30 cellular contexts compared by ENCODE assay signal in genomic region chr3:103319912-103320311, GRCh38.
"Had no signal": no experiment of that assay in that cellular context is flagged by ENCODE, and none has a peak within 500 bp of the region (broad histone marks: within the 10 kb centered on the region; RNA-seq: fewer than 3 reads in every experiment).

No MANE protein-coding gene starts in this region.

- DNase-seq: activated CD4-positive, alpha-beta T cell treated with anti-CD3 and anti-CD28 coated beads, Interleukin-2, amount 50 U/mL, for 1 hour; activated CD8-positive, alpha-beta T cell treated with anti-CD3 and anti-CD28 coated beads for 36 hours; activated gamma-delta T cell treated with Interleukin-2 at 50 U/mL for 16 hours; activated naive CD4-positive, alpha-beta T cell treated with anti-CD3 and anti-CD28 coated beads, Interleukin-2, amount 50 U/mL, for 16 hours; activated T-cell treated with anti-CD3 and anti-CD28 coated beads, Interleukin-2, amount 50 U/mL, for 4 hours; amygdala; foreskin keratinocyte; heart right ventricle; kidney glomerular epithelial cell; left lung; lower lobe of right lung; mesenchymal stem cell; mucosa of descending colon; stimulated activated CD4-positive, alpha-beta T cell treated with anti-CD3 and anti-CD28 coated beads, Interleukin-12 subunit alpha, Interleukin-12 subunit beta, amount 100 ng/mL, for 4 hours; stimulated activated CD4-positive, alpha-beta T cell treated with anti-CD3 and anti-CD28 coated beads, Interleukin-4, amount 100 ng/mL, for 4 hours; stimulated activated CD8-positive, alpha-beta memory T cell treated with anti-CD3 and anti-CD28 coated beads, Interleukin-4, amount 100 ng/mL, for 48 hours; stimulated activated naive CD8-positive, alpha-beta T cell treated with anti-CD3 and anti-CD28 coated beads, Interleukin-15, amount 100 ng/mL, for 72 hours; substantia nigra; T-helper 9 cell; upper lobe of left lung had no signal

- H3K9me3 Mint-ChIP-seq: activated T-helper 17 cell treated with anti-CD3 and anti-CD28 coated beads, Interleukin-2, amount 50 U/mL, for 72 hours; stimulated activated memory B cell treated with anti-CD40 and anti-IgM and Interleukin-4, amounts not matched to agents 10 μg/mL and 1 μg/mL and 100 μg/mL, for 72 hours; T-helper 1 cell treated with Interleukin-12 subunit alpha and Interleukin-12 subunit beta and Interleukin-4 antibody, amounts not matched to agents 30 μg/mL and 1 μg/mL, for 36 hours had no signal

- H3K36me3 ChIP-seq: esophagus muscularis mucosa, heart right ventricle, left lung, lower lobe of right lung, neutrophil, upper lobe of left lung had no signal

- H3K27me3 ChIP-seq: esophagus muscularis mucosa, foreskin keratinocyte, heart right ventricle, left lung, neutrophil, upper lobe of left lung had no signal

- H3K4me3 Mint-ChIP-seq: activated CD8-positive, alpha-beta T cell treated with anti-CD3 and anti-CD28 coated beads for 36 hours; activated T-cell treated with anti-CD3 and anti-CD28 coated beads, Interleukin-2, amount 50 U/mL, for 4 hours; activated T-helper 17 cell treated with anti-CD3 and anti-CD28 coated beads, Interleukin-2, amount 50 U/mL, for 72 hours; central memory CD8-positive, alpha-beta T cell; dendritic cell treated with granulocyte-macrophage colony-stimulating factor and Interleukin-4, amounts not matched to agents 40 ng/mL and 50 ng/mL, for 4 days; natural killer cell treated with Interleukin-12 subunit alpha and Interleukin-12 subunit beta and Interleukin-15 and Interleukin-18, amount 100 ng/mL, for 72 hours; stimulated activated memory B cell treated with anti-CD40 and anti-IgM and Interleukin-4, amounts not matched to agents 10 μg/mL and 1 μg/mL and 100 μg/mL, for 72 hours; stimulated activated naive CD8-positive, alpha-beta T cell treated with anti-CD3 and anti-CD28 coated beads, Interleukin-15, amount 100 ng/mL, for 72 hours; T-helper 1 cell treated with Interleukin-12 subunit alpha and Interleukin-12 subunit beta and Interleukin-4 antibody, amounts not matched to agents 30 μg/mL and 1 μg/mL, for 36 hours had no signal

- H3K4me1 ChIP-seq: esophagus muscularis mucosa, foreskin keratinocyte, heart right ventricle, left lung, lower lobe of right lung, upper lobe of left lung had no signal

- H3K4me3 ChIP-seq: esophagus muscularis mucosa, heart right ventricle, left lung, lower lobe of right lung, mucosa of descending colon, skin epidermis, upper lobe of left lung had no signal

- H3K4me1 Mint-ChIP-seq: activated T-helper 17 cell treated with anti-CD3 and anti-CD28 coated beads, Interleukin-2, amount 50 U/mL, for 72 hours; central memory CD8-positive, alpha-beta T cell; stimulated activated memory B cell treated with anti-CD40 and anti-IgM and Interleukin-4, amounts not matched to agents 10 μg/mL and 1 μg/mL and 100 μg/mL, for 72 hours; stimulated activated naive CD8-positive, alpha-beta T cell treated with anti-CD3 and anti-CD28 coated beads, Interleukin-15, amount 100 ng/mL, for 72 hours had no signal

- H3K9me3 ChIP-seq: esophagus muscularis mucosa, lower lobe of right lung, mucosa of descending colon, neutrophil, upper lobe of left lung had no signal

- FAIRE-seq: bronchial epithelial cell had no signal

- H3K27me3 Mint-ChIP-seq: activated CD8-positive, alpha-beta T cell treated with anti-CD3 and anti-CD28 coated beads for 36 hours; activated T-helper 17 cell treated with anti-CD3 and anti-CD28 coated beads, Interleukin-2, amount 50 U/mL, for 72 hours; central memory CD8-positive, alpha-beta T cell; dendritic cell treated with granulocyte-macrophage colony-stimulating factor and Interleukin-4, amounts not matched to agents 40 ng/mL and 50 ng/mL, for 4 days; natural killer cell treated with Interleukin-12 subunit alpha and Interleukin-12 subunit beta and Interleukin-15 and Interleukin-18, amount 100 ng/mL, for 72 hours; stimulated activated memory B cell treated with anti-CD40 and anti-IgM and Interleukin-4, amounts not matched to agents 10 μg/mL and 1 μg/mL and 100 μg/mL, for 72 hours; stimulated activated naive CD8-positive, alpha-beta T cell treated with anti-CD3 and anti-CD28 coated beads, Interleukin-15, amount 100 ng/mL, for 72 hours had no signal

- H3K27ac Mint-ChIP-seq: activated CD8-positive, alpha-beta T cell treated with anti-CD3 and anti-CD28 coated beads for 36 hours; activated T-helper 17 cell treated with anti-CD3 and anti-CD28 coated beads, Interleukin-2, amount 50 U/mL, for 72 hours; dendritic cell treated with granulocyte-macrophage colony-stimulating factor and Interleukin-4, amounts not matched to agents 40 ng/mL and 50 ng/mL, for 4 days; natural killer cell treated with Interleukin-12 subunit alpha and Interleukin-12 subunit beta and Interleukin-15 and Interleukin-18, amount 100 ng/mL, for 72 hours; stimulated activated memory B cell treated with anti-CD40 and anti-IgM and Interleukin-4, amounts not matched to agents 10 μg/mL and 1 μg/mL and 100 μg/mL, for 72 hours; stimulated activated naive CD8-positive, alpha-beta T cell treated with anti-CD3 and anti-CD28 coated beads, Interleukin-15, amount 100 ng/mL, for 72 hours; T-helper 1 cell treated with Interleukin-12 subunit alpha and Interleukin-12 subunit beta and Interleukin-4 antibody, amounts not matched to agents 30 μg/mL and 1 μg/mL, for 36 hours had no signal

- H3K27ac ChIP-seq: esophagus muscularis mucosa, foreskin keratinocyte, heart right ventricle, left lung, lower lobe of right lung, neutrophil, skin epidermis, upper lobe of left lung had no signal

- H3K36me3 Mint-ChIP-seq: natural killer cell treated with Interleukin-12 subunit alpha and Interleukin-12 subunit beta and Interleukin-15 and Interleukin-18, amount 100 ng/mL, for 72 hours; stimulated activated memory B cell treated with anti-CD40 and anti-IgM and Interleukin-4, amounts not matched to agents 10 μg/mL and 1 μg/mL and 100 μg/mL, for 72 hours had no signal
